1 cellular context compared by ENCODE assay signal in the genomic region with DNA sequence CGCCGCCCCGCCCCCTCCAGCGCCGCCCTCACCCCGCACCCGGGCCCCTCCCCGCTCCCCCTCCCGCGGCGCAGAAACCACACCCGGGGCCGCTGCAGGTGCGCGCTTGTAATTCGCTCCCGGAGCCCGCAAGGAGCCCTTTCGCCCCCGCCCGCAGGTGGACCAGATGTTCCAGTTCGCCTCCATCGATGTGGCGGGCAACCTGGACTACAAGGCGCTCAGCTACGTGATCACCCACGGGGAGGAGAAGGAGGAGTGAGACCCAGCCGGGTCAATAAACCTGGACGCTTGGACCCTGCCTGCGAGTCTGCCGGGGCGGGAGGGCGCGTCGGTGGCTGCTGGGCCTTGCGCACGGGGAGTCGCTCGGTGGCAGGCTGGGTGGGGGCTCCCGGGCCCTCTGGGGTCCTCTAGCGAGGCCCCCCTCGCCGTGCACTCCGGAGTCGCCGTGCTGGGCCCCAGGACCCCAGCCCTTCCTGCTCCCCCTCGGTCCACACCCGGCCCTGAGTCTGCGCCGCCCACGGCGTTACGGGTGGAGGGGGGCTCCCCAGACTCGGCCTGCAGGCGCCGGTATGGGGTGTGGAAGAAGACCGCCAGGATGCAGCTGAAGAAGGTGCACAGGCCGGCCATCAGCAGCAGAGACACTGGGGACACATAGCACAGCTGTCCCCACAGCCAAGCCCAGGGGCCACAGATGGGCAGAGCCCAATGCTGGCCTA.
TF ChIP-seq lines count a peak whose summit lies in the region.

No MANE protein-coding gene starts in this region.

TF ChIP-seq in HepG2, 621 proteins besides CTCF, POLR2A, EP300 and RAD21 (continued from another document):
- TF ChIP-seq SKIL (CRISPR knock-in tag; IDR thresholded peaks at IDR 0.05; ENCODE audit: borderline replicate concordance) = peak; percentile 38; the same call in 1 of the 2 replicates
- no peak for TF ChIP-seq KMT2B (CRISPR knock-in tag; IDR thresholded peaks at IDR 0.05)
- TF ChIP-seq, protein P1, sequence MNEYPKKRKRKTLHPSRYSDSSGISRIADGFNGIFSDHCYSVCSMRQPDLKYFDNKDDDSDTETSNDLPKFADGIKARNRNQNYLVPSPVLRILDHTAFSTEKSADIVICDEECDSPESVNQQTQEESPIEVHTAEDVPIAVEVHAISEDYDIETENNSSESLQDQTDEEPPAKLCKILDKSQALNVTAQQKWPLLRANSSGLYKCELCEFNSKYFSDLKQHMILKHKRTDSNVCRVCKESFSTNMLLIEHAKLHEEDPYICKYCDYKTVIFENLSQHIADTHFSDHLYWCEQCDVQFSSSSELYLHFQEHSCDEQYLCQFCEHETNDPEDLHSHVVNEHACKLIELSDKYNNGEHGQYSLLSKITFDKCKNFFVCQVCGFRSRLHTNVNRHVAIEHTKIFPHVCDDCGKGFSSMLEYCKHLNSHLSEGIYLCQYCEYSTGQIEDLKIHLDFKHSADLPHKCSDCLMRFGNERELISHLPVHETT (CRISPR knock-in tag; conservative IDR thresholded peaks at IDR 0.05) = 0 out of 2 replicates have a peak, but pooled peaks have one; percentile 35
- no peak for TF ChIP-seq ARNT (IDR thresholded peaks at IDR 0.05)
- peak; percentile 5; the same call in 1 of the 2 replicates for TF ChIP-seq ATF7-NPFF (CRISPR knock-in tag; IDR thresholded peaks at IDR 0.05; ENCODE audit: low read depth)
- no peak for TF ChIP-seq NFYB (CRISPR knock-in tag; IDR thresholded peaks at IDR 0.05)
- TF ChIP-seq HOXA3 (CRISPR knock-in tag; IDR thresholded peaks at IDR 0.05) = no peak; the same call in 1 of the 2 replicates
- peak; percentile 37; the same call in 1 of the 2 replicates for TF ChIP-seq ZKSCAN8 (CRISPR knock-in tag; IDR thresholded peaks at IDR 0.05; ENCODE audit: borderline replicate concordance)
- peak; percentile 85; the same call in 1 of the 2 replicates for TF ChIP-seq AKAP8 (CRISPR knock-in tag; IDR thresholded peaks at IDR 0.05)
- TF ChIP-seq, protein P2, sequence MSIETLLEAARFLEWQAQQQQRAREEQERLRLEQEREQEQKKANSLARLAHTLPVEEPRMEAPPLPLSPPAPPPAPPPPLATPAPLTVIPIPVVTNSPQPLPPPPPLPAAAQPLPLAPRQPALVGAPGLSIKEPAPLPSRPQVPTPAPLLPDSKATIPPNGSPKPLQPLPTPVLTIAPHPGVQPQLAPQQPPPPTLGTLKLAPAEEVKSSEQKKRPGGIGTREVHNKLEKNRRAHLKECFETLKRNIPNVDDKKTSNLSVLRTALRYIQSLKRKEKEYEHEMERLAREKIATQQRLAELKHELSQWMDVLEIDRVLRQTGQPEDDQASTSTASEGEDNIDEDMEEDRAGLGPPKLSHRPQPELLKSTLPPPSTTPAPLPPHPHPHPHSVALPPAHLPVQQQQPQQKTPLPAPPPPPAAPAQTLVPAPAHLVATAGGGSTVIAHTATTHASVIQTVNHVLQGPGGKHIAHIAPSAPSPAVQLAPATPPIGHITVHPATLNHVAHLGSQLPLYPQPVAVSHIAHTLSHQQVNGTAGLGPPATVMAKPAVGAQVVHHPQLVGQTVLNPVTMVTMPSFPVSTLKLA (IDR thresholded peaks at IDR 0.05) = no peak
- TF ChIP-seq ZNF777 (CRISPR knock-in tag; IDR thresholded peaks at IDR 0.05) = peak; percentile 62
- peak; percentile 55; the same call in 1 of the 2 replicates for TF ChIP-seq MAZ (IDR thresholded peaks at IDR 0.05; ENCODE audit: borderline replicate concordance, low read depth, low read length)
- peak; percentile 66; the same call in 1 of the 2 replicates for TF ChIP-seq MAZ (CRISPR knock-in tag; IDR thresholded peaks at IDR 0.05; ENCODE audit: low read depth)
- TF ChIP-seq, protein P3, sequence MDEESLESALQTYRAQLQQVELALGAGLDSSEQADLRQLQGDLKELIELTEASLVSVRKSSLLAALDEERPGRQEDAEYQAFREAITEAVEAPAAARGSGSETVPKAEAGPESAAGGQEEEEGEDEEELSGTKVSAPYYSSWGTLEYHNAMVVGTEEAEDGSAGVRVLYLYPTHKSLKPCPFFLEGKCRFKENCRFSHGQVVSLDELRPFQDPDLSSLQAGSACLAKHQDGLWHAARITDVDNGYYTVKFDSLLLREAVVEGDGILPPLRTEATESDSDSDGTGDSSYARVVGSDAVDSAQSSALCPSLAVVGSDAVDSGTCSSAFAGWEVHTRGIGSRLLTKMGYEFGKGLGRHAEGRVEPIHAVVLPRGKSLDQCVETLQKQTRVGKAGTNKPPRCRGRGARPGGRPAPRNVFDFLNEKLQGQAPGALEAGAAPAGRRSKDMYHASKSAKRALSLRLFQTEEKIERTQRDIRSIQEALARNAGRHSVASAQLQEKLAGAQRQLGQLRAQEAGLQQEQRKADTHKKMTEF (CRISPR knock-in tag; IDR thresholded peaks at IDR 0.05) = peak; percentile 29; the same call in 1 of the 2 replicates
- TF ChIP-seq SAP130 (CRISPR knock-in tag; IDR thresholded peaks at IDR 0.05; ENCODE audit: low read depth) = peak; percentile 41
